8 cellular contexts compared by ENCODE assay signal in genomic region chr22:38228873-38229740, GRCh38. TPM values are rescaled to one million over a fixed set of nuclear protein-coding genes. Genes with fewer than 3 reads are reported as not detected.
A peak's percentile ranks its signal among the peaks of the same experiment; 100 is the strongest.
DNase-seq lines count a peak whose midpoint lies in the region; ATAC-seq and TF ChIP-seq lines count a peak whose summit lies in the region.

No MANE protein-coding gene starts in this region.

- H3K4me1 ChIP-seq in Peyer's patch (peaks cover 0 to 22% (median 0%) of the 10 kb centered on the region in 4 donors), fibroblast of lung (ENCODE audit: control insufficient read depth, extremely low read depth, insufficient read depth, low read length) (peaks cover 7% of the 10 kb centered on the region), psoas muscle (peaks cover 13% of the 10 kb centered on the region)

- TF ChIP-seq CTCF in Peyer's patch (IDR thresholded peaks at IDR 0.05) (no peak), fibroblast of lung (conservative IDR thresholded peaks at IDR 0.05 in 1 of 2, IDR thresholded peaks at IDR 0.05 in 1 of 2; ENCODE audit: low read depth in 1 of 2, low read length in 2 of 2) (no peak), psoas muscle (IDR thresholded peaks at IDR 0.05) (no peak)

- peak in 3 of 4 donors; percentile 27 to 61 (median 42) for ATAC-seq in psoas muscle
- no peak for ATAC-seq in GM18861 (IDR thresholded peaks at IDR 0.05; ENCODE audit: unreplicated experiment)
- no peak for ATAC-seq in HG02610 (IDR thresholded peaks at IDR 0.05; ENCODE audit: unreplicated experiment)
- ATAC-seq in HG03342 (IDR thresholded peaks at IDR 0.05; ENCODE audit: unreplicated experiment): no peak

- no peaks in the 10 kb centered on the region for H4K20me1 ChIP-seq in fibroblast of lung (ENCODE audit: control insufficient read depth, extremely low read depth, insufficient read depth, low read length)

- no peak for TF ChIP-seq POLR2A in Peyer's patch (IDR thresholded peaks at IDR 0.05)

- H2AFZ ChIP-seq in fibroblast of lung (ENCODE audit: low read length): no peak overlapping the region

- H3K79me2 ChIP-seq in fibroblast of lung (ENCODE audit: control insufficient read depth, insufficient read depth, low read length): no peaks in the 10 kb centered on the region

- H3K4me2 ChIP-seq in fibroblast of lung (ENCODE audit: extremely low read depth, insufficient read depth, low read length): peak overlapping the region; percentile 48

- H3K4me3 ChIP-seq in Peyer's patch (no peak overlapping the region), fibroblast of lung (replicated peaks in 1 of 4; ENCODE audit: control extremely low read depth in 1 of 4, insufficient read depth in 1 of 4, low read depth in 3 of 4, low read length in 4 of 4) (no peak overlapping the region), psoas muscle (no peak overlapping the region)

- no peaks in the 10 kb centered on the region for H3K27me3 ChIP-seq in Peyer's patch
- no peaks in the 10 kb centered on the region for H3K27me3 ChIP-seq in fibroblast of lung (ENCODE audit: control insufficient read depth, insufficient read depth, low read length)
- H3K27me3 ChIP-seq in psoas muscle (ENCODE audit: insufficient read depth in 3 of 3, low read length in 2 of 3): no peaks in the 10 kb centered on the region

- H3K9me3 ChIP-seq in Peyer's patch (no peaks in the 10 kb centered on the region), fibroblast of lung (ENCODE audit: control insufficient read depth, insufficient read depth, low read depth, low read length) (no peaks in the 10 kb centered on the region), psoas muscle (no peaks in the 10 kb centered on the region)

- peak; percentile 48 for DNase-seq in COR-L47 (lab: John Stamatoyannopoulos, UW)
- peak in 2 of 3 donors; percentile 68 to 70 for DNase-seq in Peyer's patch
- DNase-seq in fibroblast of lung (ENCODE audit: low read depth in 2 of 2): peak; percentile 54 to 73
- DNase-seq in psoas muscle: peak; percentile 62 to 74
- no peak for DNase-seq in NCI-H345 treated with DMSO at 0.1 percent for 48 hours (lab: John Stamatoyannopoulos, UW; ENCODE audit: unreplicated experiment)

- H3K9ac ChIP-seq in fibroblast of lung (ENCODE audit: insufficient read depth, low read length): no peak overlapping the region

- intact Hi-C loops in psoas muscle (cut with DNase I): no loop called here

- peaks cover 0 to 67% (median 0%) of the 10 kb centered on the region in 3 donors for H3K36me3 ChIP-seq in Peyer's patch
- H3K36me3 ChIP-seq in fibroblast of lung (ENCODE audit: control insufficient read depth, insufficient read depth, low read length): peaks cover 35% of the 10 kb centered on the region
- peaks cover 0 to 74% of the 10 kb centered on the region in 2 donors for H3K36me3 ChIP-seq in psoas muscle (ENCODE audit: insufficient read depth in 1 of 2, low read depth in 1 of 2)

- H3K27ac ChIP-seq in Peyer's patch: peak overlapping the region in 3 of 4 donors; percentile 21 to 75 (median 70)
- H3K27ac ChIP-seq in fibroblast of lung (ENCODE audit: insufficient read depth, low read length): peak overlapping the region; percentile 66
- peak overlapping the region; percentile 58 for H3K27ac ChIP-seq in psoas muscle

- WGBS in psoas muscle, 3 donors: 62 to 69% (median 63%) methylated on average over 13 to 14 of the region's 14 CpGs

RNA-seq across cellular contexts. Expression of gene MAFF, which starts 27.3 kb away (rescaled TPM):
- total RNA-seq in Peyer's patch: 10 to 100 TPM in 2 of 4 donors, 1 to 10 TPM in 2; 5.1 to 14.2 (median 12.0) TPM
- 20.5 and 26.3 TPM in 2 replicates for total RNA-seq in fibroblast of lung
- 8.8 and 18.5 TPM in 2 replicates for polyA plus RNA-seq in fibroblast of lung
- 13.1 and 24.4 TPM in 2 replicates for polyA plus RNA-seq in fibroblast of lung (2012)
- 4.9 and 10.7 TPM in 2 replicates for polyA minus RNA-seq in fibroblast of lung (ENCODE audit: low replicate concordance)
- total RNA-seq in psoas muscle: 10 to 100 TPM in 3 of 4 donors, 1 to 10 TPM in 1; 5.7 to 63.8 (median 39.5) TPM
- polyA plus RNA-seq in psoas muscle: 100 to 1,000 TPM in 1 of 3 donors, 10 to 100 TPM in 2; 23.6 to 118 (median 26.9) TPM

RNA-seq across cellular contexts. Expression of gene TMEM184B, which starts 43.7 kb away (rescaled TPM):
- 10 to 100 TPM; 39.1 to 56.1 (median 51.4) TPM for total RNA-seq in Peyer's patch
- 19.5 and 28.2 TPM in 2 replicates for total RNA-seq in fibroblast of lung
- polyA plus RNA-seq in fibroblast of lung: 37.2 and 40.3 TPM in 2 replicates
- polyA plus RNA-seq in fibroblast of lung (2012): 55.8 and 60.3 TPM in 2 replicates
- 82.2 and 114 TPM in 2 replicates for polyA minus RNA-seq in fibroblast of lung (ENCODE audit: low replicate concordance)
- 10 to 100 TPM; 23.2 to 40.3 (median 30.3) TPM for total RNA-seq in psoas muscle
- polyA plus RNA-seq in psoas muscle: 10 to 100 TPM; 13.6 to 28.2 (median 24.8) TPM

RNA-seq across cellular contexts. Expression of gene PLA2G6, which starts 47.5 kb away (rescaled TPM):
- total RNA-seq in Peyer's patch: 100 to 1,000 TPM in 1 of 4 donors, 10 to 100 TPM in 3; 19.3 to 102 (median 60.6) TPM
- 24.9 and 29.9 TPM in 2 replicates for total RNA-seq in fibroblast of lung
- 4.4 and 4.8 TPM in 2 replicates for polyA plus RNA-seq in fibroblast of lung
- polyA plus RNA-seq in fibroblast of lung (2012): 3.2 and 5.1 TPM in 2 replicates
- 24.8 and 39.5 TPM in 2 replicates for polyA minus RNA-seq in fibroblast of lung (ENCODE audit: low replicate concordance)
- total RNA-seq in psoas muscle: 10 to 100 TPM in 2 of 4 donors, 1 to 10 TPM in 2; 8.5 to 17.4 (median 11.4) TPM
- 1 to 10 TPM; 4.5 to 7.1 (median 7.1) TPM for polyA plus RNA-seq in psoas muscle

Comparison
In these comparisons a context has a peak if more than half of its experiments do, and no peak if none do; other contexts are left out.
1. ATAC-seq: peak in psoas muscle (3 of 4); none in GM18861 (single experiment), HG02610 (single experiment) and HG03342 (single experiment).
2. Peak in every context shown above with its lines, with median percentiles within 50 percentile points of each other: H3K27ac ChIP-seq.